In the genomic region with DNA sequence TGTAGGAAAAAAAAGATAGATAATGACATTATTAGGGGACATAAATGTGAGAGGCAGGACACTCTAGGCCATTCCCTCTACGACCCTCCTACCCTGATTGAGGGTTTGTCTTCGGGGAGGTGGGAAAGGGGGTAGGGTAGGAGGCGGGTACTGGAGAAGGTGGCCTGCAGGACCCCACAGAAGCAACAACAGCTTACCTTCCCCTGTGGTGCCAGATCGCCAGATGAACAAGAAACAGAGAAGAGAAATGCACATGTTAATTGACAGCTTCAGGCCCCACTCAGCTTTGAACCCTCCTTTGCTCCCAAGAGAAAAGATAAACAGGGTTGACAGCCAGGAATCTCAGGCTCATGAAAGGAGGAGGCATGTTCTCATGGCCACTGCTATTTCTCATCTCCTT, we compare ENCODE assay signal across 11 cellular contexts. TPM values are rescaled to one million over a fixed set of nuclear protein-coding genes. Genes with fewer than 3 reads are reported as not detected.
DNase-seq lines count a peak whose midpoint lies in the region; ATAC-seq and TF ChIP-seq lines count a peak whose summit lies in the region.
"Had no signal": no experiment of that assay in that cellular context is flagged by ENCODE, and none has a peak within 500 bp of the region (broad histone marks: within the 10 kb centered on the region; RNA-seq: fewer than 3 reads in every experiment).

No MANE protein-coding gene starts in this region.

- no peaks in the 10 kb centered on the region for H3K9me3 Mint-ChIP-seq in activated CD4-positive, alpha-beta memory T cell treated with anti-CD3 and anti-CD28 coated beads for 36 hours

- H3K4me1 ChIP-seq in right atrium auricular region = peaks cover 0 to 49% of the 10 kb centered on the region in 2 donors
- peaks cover 59% of the 10 kb centered on the region for H3K4me1 ChIP-seq in lower lobe of right lung
- H3K4me1 ChIP-seq in upper lobe of left lung = peaks cover 39 to 55% (median 51%) of the 10 kb centered on the region in 4 donors

- H3K27me3 ChIP-seq in right atrium auricular region (no peaks in the 10 kb centered on the region), lower lobe of right lung (ENCODE audit: low read depth) (no peaks in the 10 kb centered on the region), upper lobe of left lung (no peaks in the 10 kb centered on the region)

- peak; percentile 5 for DNase-seq in left cardiac atrium
- no peak for DNase-seq in right atrium auricular region (ENCODE audit: low spot score)
- no peak for DNase-seq in activated CD4-positive, alpha-beta memory T cell treated with anti-CD3 and anti-CD28 coated beads for 36 hours
- no peak for DNase-seq in lower lobe of right lung
- DNase-seq in upper lobe of left lung = no peak
- no peak for DNase-seq in NCI-H1930 (lab: John Stamatoyannopoulos, UW)
- DNase-seq in stimulated activated naive CD4-positive, alpha-beta T cell (lab: John Stamatoyannopoulos, UW) = no peak
- DNase-seq in LoVo (ENCODE audit: low spot score) = no peak

- ATAC-seq in left cardiac atrium (no peak), lower lobe of right lung (no peak), upper lobe of left lung (ENCODE audit: low FRiP score in 2 of 2) (no peak)

- H3K36me3 Mint-ChIP-seq in activated CD4-positive, alpha-beta memory T cell treated with anti-CD3 and anti-CD28 coated beads for 36 hours = peaks cover 46% of the 10 kb centered on the region

- H3K27me3 Mint-ChIP-seq in activated CD4-positive, alpha-beta memory T cell treated with anti-CD3 and anti-CD28 coated beads for 36 hours = no peaks in the 10 kb centered on the region

- no peak overlapping the region for H3K4me3 ChIP-seq in right atrium auricular region
- no peak overlapping the region for H3K4me3 ChIP-seq in lower lobe of right lung
- H3K4me3 ChIP-seq in upper lobe of left lung = no peak overlapping the region
- H3K4me3 ChIP-seq: thoracic aorta had no signal

- 83 to 89% methylated on average over 4 of the region's 4 CpGs for WGBS in upper lobe of left lung, 2 donors

- H3K9me3 ChIP-seq in right atrium auricular region = no peaks in the 10 kb centered on the region
- no peaks in the 10 kb centered on the region for H3K9me3 ChIP-seq in lower lobe of right lung
- no peaks in the 10 kb centered on the region for H3K9me3 ChIP-seq in upper lobe of left lung
- H3K9me3 ChIP-seq: thoracic aorta had no signal

- POLR2A ChIA-PET in activated CD4-positive, alpha-beta memory T cell treated with anti-CD3 and anti-CD28 coated beads for 36 hours (lab: Charles Lee) = interaction anchor here (13.2 kb wide), 1 partner anchor 18 kb away, joined by 507 read pairs; a partner anchor contains a TSS

- intact Hi-C loops in left cardiac atrium (cut with DNase I) (loop anchor here in 1 of 2 donors (2.0 kb wide), 1 partner anchor 43 kb away; no protein-coding TSS in a partner anchor), lower lobe of right lung (cut with DNase I) (no loop called here)
- intact Hi-C loops in activated CD4-positive, alpha-beta memory T cell treated with anti-CD3 and anti-CD28 coated beads for 36 hours (cut with micrococcal nuclease) = loop anchor here (1.0 kb wide), 2 partner anchors 21 to 41 kb away; a partner anchor contains a TSS

- no peak overlapping the region for H3K4me3 Mint-ChIP-seq in activated CD4-positive, alpha-beta memory T cell treated with anti-CD3 and anti-CD28 coated beads for 36 hours

- TF ChIP-seq POLR2A in upper lobe of left lung (IDR thresholded peaks at IDR 0.05) = no peak

- peak overlapping the region; percentile 89 for H3K27ac Mint-ChIP-seq in activated CD4-positive, alpha-beta memory T cell treated with anti-CD3 and anti-CD28 coated beads for 36 hours

- no peak for TF ChIP-seq EP300 in upper lobe of left lung (IDR thresholded peaks at IDR 0.05)

- CTCF ChIA-PET in activated CD4-positive, alpha-beta memory T cell treated with anti-CD3 and anti-CD28 coated beads for 36 hours (lab: Charles Lee) = interaction anchor here (1.2 to 13.5 kb wide), 4 partner anchors 16 to 147 kb away, joined by 3 to 586 read pairs (median 18); a partner anchor contains a TSS

- H3K36me3 ChIP-seq in right atrium auricular region (peaks cover 41% of the 10 kb centered on the region), lower lobe of right lung (peaks cover 54% of the 10 kb centered on the region), upper lobe of left lung (peaks cover 8 to 38% (median 35%) of the 10 kb centered on the region in 4 donors)

- peak overlapping the region in 1 of 2 donors; percentile 74 for H3K27ac ChIP-seq in right atrium auricular region
- H3K27ac ChIP-seq in lower lobe of right lung = peak overlapping the region; percentile 90
- peak overlapping the region; percentile 10 to 96 (median 51) for H3K27ac ChIP-seq in upper lobe of left lung

- TF ChIP-seq CTCF in right atrium auricular region (IDR thresholded peaks at IDR 0.05) (no peak), lower lobe of right lung (IDR thresholded peaks at IDR 0.05) (no peak), upper lobe of left lung (IDR thresholded peaks at IDR 0.05) (no peak)

- H3K4me1 Mint-ChIP-seq in activated CD4-positive, alpha-beta memory T cell treated with anti-CD3 and anti-CD28 coated beads for 36 hours (ENCODE audit: low read depth) = peaks cover 66% of the 10 kb centered on the region

RNA-seq across cellular contexts. Expression of a gene that starts 4.8 kb away (rescaled TPM):
- total RNA-seq in left cardiac atrium (100 to 1,000 TPM; 117 to 157 TPM), right atrium auricular region (100 to 1,000 TPM; 160 to 183 TPM), lower lobe of right lung (138 TPM), upper lobe of left lung (100 to 1,000 TPM; 101 to 196 (median 140) TPM)
- total RNA-seq in activated CD4-positive, alpha-beta memory T cell treated with anti-CD3 and anti-CD28 coated beads for 36 hours = 100 to 1,000 TPM; 334 to 346 TPM

RNA-seq across cellular contexts. Expression of a gene that starts 5.0 kb away (rescaled TPM):
- total RNA-seq in left cardiac atrium (10 to 100 TPM; 34.4 to 36.6 TPM), right atrium auricular region (10 to 100 TPM; 16.5 to 28.4 TPM), lower lobe of right lung (39.6 TPM), upper lobe of left lung (10 to 100 TPM; 30.4 to 47.4 (median 38.3) TPM)
- total RNA-seq in activated CD4-positive, alpha-beta memory T cell treated with anti-CD3 and anti-CD28 coated beads for 36 hours = 10 to 100 TPM; 76.5 to 81.5 TPM

RNA-seq across cellular contexts. Expression of a gene that starts 14.6 kb away (rescaled TPM):
- total RNA-seq in left cardiac atrium (10 to 100 TPM; 13.0 to 18.9 TPM), right atrium auricular region (1 to 10 TPM; 3.7 to 7.5 TPM), lower lobe of right lung (209 TPM), upper lobe of left lung (100 to 1,000 TPM in 4 of 6 donors, 10 to 100 TPM in 2; 56.3 to 215 (median 114) TPM)
- total RNA-seq in activated CD4-positive, alpha-beta memory T cell treated with anti-CD3 and anti-CD28 coated beads for 36 hours = 100 to 1,000 TPM; 321 to 324 TPM

RNA-seq across cellular contexts. Expression of a gene that starts 21.9 kb away (rescaled TPM):
- total RNA-seq in left cardiac atrium (100 to 1,000 TPM; 249 to 282 TPM), right atrium auricular region (100 to 1,000 TPM; 398 to 533 TPM), lower lobe of right lung (181 TPM), upper lobe of left lung (100 to 1,000 TPM in 5 of 6 donors, 10 to 100 TPM in 1; 83.8 to 291 (median 179) TPM)
- total RNA-seq in activated CD4-positive, alpha-beta memory T cell treated with anti-CD3 and anti-CD28 coated beads for 36 hours = 100 to 1,000 TPM; 257 to 272 TPM

RNA-seq across cellular contexts. Expression of a gene that starts 22.1 kb away (rescaled TPM):
- total RNA-seq in left cardiac atrium = not detected
- total RNA-seq in right atrium auricular region = not detected
- total RNA-seq in activated CD4-positive, alpha-beta memory T cell treated with anti-CD3 and anti-CD28 coated beads for 36 hours = not detected
- total RNA-seq in lower lobe of right lung = not detected
- not detected for total RNA-seq in upper lobe of left lung
- total RNA-seq: left ventricle myocardium superior; T-helper 1 cell treated with Interleukin-12 subunit alpha and Interleukin-12 subunit beta and Interleukin-4 antibody, amounts not matched to agents 30 ng/mL and 1 ng/mL, for 36 hours; thoracic aorta had no signal
